ENCODE assay signal across 1 cellular context in the genomic region with DNA sequence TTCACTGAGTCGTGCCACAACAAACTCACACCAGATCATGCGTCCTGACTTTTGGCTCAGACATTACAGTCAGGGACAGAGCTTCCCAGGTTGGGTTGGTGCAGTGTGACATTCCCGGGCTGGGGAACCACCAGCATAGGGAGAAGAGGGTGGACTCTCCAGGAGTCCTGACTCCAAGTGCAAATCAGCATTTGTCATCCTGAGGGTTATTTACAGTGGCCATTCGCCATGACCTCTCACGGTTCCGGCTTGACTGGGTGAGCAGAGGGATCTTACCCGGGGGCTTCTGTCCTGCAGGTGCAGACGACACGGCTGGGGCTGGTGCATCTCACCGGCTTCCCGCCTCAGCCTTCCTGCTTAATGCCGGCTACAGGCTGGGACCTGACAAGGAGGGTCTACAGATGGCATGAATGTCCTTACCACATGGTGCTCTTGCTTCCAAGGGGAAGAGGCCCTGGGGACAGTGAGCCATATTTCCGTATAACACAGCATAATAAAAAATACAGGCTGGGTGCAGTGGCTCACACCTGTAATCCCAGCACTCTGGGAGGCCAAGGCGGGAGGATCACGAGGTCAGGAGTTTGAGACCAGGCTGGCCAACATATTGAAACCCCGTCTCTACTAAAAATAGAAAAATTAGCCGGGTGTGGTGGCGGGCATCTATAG.
TF ChIP-seq lines count a peak whose summit lies in the region.

No MANE protein-coding gene starts in this region.

TF ChIP-seq in HCT116, 20 proteins besides CTCF, POLR2A, EP300 and RAD21 (continued from another document):
- TF ChIP-seq, protein P1, sequence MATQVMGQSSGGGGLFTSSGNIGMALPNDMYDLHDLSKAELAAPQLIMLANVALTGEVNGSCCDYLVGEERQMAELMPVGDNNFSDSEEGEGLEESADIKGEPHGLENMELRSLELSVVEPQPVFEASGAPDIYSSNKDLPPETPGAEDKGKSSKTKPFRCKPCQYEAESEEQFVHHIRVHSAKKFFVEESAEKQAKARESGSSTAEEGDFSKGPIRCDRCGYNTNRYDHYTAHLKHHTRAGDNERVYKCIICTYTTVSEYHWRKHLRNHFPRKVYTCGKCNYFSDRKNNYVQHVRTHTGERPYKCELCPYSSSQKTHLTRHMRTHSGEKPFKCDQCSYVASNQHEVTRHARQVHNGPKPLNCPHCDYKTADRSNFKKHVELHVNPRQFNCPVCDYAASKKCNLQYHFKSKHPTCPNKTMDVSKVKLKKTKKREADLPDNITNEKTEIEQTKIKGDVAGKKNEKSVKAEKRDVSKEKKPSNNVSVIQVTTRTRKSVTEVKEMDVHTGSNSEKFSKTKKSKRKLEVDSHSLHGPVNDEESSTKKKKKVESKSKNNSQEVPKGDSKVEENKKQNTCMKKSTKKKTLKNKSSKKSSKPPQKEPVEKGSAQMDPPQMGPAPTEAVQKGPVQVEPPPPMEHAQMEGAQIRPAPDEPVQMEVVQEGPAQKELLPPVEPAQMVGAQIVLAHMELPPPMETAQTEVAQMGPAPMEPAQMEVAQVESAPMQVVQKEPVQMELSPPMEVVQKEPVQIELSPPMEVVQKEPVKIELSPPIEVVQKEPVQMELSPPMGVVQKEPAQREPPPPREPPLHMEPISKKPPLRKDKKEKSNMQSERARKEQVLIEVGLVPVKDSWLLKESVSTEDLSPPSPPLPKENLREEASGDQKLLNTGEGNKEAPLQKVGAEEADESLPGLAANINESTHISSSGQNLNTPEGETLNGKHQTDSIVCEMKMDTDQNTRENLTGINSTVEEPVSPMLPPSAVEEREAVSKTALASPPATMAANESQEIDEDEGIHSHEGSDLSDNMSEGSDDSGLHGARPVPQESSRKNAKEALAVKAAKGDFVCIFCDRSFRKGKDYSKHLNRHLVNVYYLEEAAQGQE (IDR thresholded peaks at IDR 0.05; ENCODE audit: low read depth): no peak
- TF ChIP-seq SRF (IDR thresholded peaks at IDR 0.05; ENCODE audit: low read depth) (no peak), EGR1 (IDR thresholded peaks at IDR 0.05; ENCODE audit: low read depth) (no peak)
TF ChIP-seq in HCT116: peak in this region for 0.
